ENCODE assay signal across 8 cellular contexts in genomic region chr1:923131-923990, GRCh38. TPM values are rescaled to one million over a fixed set of nuclear protein-coding genes. Genes with fewer than 3 reads are reported as not detected.
A peak's percentile ranks its signal among the peaks of the same experiment; 100 is the strongest.
DNase-seq lines count a peak whose midpoint lies in the region; ATAC-seq, FAIRE-seq and TF ChIP-seq lines count a peak whose summit lies in the region.

Gene SAMD11, plus strand, starts transcription at chr1:923923. Its CDS starts 509 bp downstream, at chr1:924432.

- H4K8ac ChIP-seq in H1 (ENCODE audit: extremely low read depth, insufficient read depth, low read length), result peak within 1 kb of the TSS; percentile 47; the same call in 1 of the 2 replicates

- H3K4me2 ChIP-seq in H1 (ENCODE audit: insufficient read depth in 1 of 2, low read depth in 2 of 2, low read length in 2 of 2), result peak within 1 kb of the TSS; percentile 60 to 88

- no peak within 1 kb of the TSS for H3K23ac ChIP-seq in H1 (ENCODE audit: insufficient read length)

- H3K9ac ChIP-seq in H1 (replicated peaks in 1 of 4; ENCODE audit: extremely low read depth in 1 of 4, low read depth in 3 of 4, low read length in 3 of 4), result no peak within 1 kb of the TSS

- CTCF ChIA-PET in activated CD8-positive, alpha-beta T cell treated with anti-CD3 and anti-CD28 coated beads, Interleukin-2, amount 10 ng/mL, durations not matched to agents 7 days and 5 days (lab: Charles Lee), result no interaction called here
- CTCF ChIA-PET in H1 (lab: Charles Lee; ENCODE audit: partially characterized antibody), result interaction anchor here (1.1 to 1.6 kb wide), 7 partner anchors 11 to 92 kb away, joined by 3 to 6 read pairs (median 5); no protein-coding TSS in a partner anchor

- ATAC-seq in activated CD8-positive, alpha-beta T cell treated with anti-CD3 and anti-CD28 coated beads, Interleukin-2, amount 10 ng/mL, durations not matched to agents 7 days and 5 days, result no peak
- ATAC-seq in memory B cell (ENCODE audit: low read depth), result peak; percentile 37
- ATAC-seq in HG02970 (IDR thresholded peaks at IDR 0.05; ENCODE audit: low FRiP score, unreplicated experiment), result no peak
- no peak for ATAC-seq in GM18511 (IDR thresholded peaks at IDR 0.05; ENCODE audit: unreplicated experiment)

- H3K9me3 Mint-ChIP-seq in activated CD8-positive, alpha-beta T cell treated with anti-CD3 and anti-CD28 coated beads, Interleukin-2, amount 10 ng/mL, durations not matched to agents 7 days and 5 days (ENCODE audit: insufficient read depth), result no peaks in the 10 kb centered on the region
- H3K9me3 Mint-ChIP-seq in memory B cell, result no peaks in the 10 kb centered on the region

- no peak for TF ChIP-seq POLR2A in H1 (IDR thresholded peaks at IDR 0.05; ENCODE audit: control extremely low read depth in 1 of 2, low read depth in 2 of 2, low read length in 2 of 2)

- H3K4ac ChIP-seq in H1 (replicated peaks; ENCODE audit: insufficient read length, low read depth, low read length), result peak within 1 kb of the TSS; percentile 85

- H3K27me3 Mint-ChIP-seq in activated CD8-positive, alpha-beta T cell treated with anti-CD3 and anti-CD28 coated beads, Interleukin-2, amount 10 ng/mL, durations not matched to agents 7 days and 5 days (ENCODE audit: low read depth), result peaks cover 53% of the 10 kb centered on the region
- H3K27me3 Mint-ChIP-seq in memory B cell, result peaks cover 44% of the 10 kb centered on the region

- H3K79me1 ChIP-seq in H1 (ENCODE audit: low read depth, low read length), result no peaks in the 10 kb centered on the region

- H3K4me1 Mint-ChIP-seq in activated CD8-positive, alpha-beta T cell treated with anti-CD3 and anti-CD28 coated beads, Interleukin-2, amount 10 ng/mL, durations not matched to agents 7 days and 5 days (ENCODE audit: low read depth), result peaks cover 19% of the 10 kb centered on the region
- H3K4me1 Mint-ChIP-seq in memory B cell, result peaks cover 16% of the 10 kb centered on the region

- POLR2A ChIA-PET in activated CD8-positive, alpha-beta T cell treated with anti-CD3 and anti-CD28 coated beads, Interleukin-2, amount 10 ng/mL, durations not matched to agents 7 days and 5 days (lab: Charles Lee), result no interaction called here
- POLR2A ChIA-PET in H1 (lab: Charles Lee; ENCODE audit: partially characterized antibody), result interaction anchor here (1.2 to 3.0 kb wide), 3 partner anchors 11 to 21 kb away, joined by 3 to 20 read pairs (median 7); no protein-coding TSS in a partner anchor

- H4K5ac ChIP-seq in H1 (ENCODE audit: insufficient read length, low read depth, low read length), result no peak within 1 kb of the TSS

- no peak within 1 kb of the TSS for H3K27ac ChIP-seq in H1 (ENCODE audit: low read depth, low read length)

- no peak within 1 kb of the TSS for H4K91ac ChIP-seq in H1 (replicated peaks; ENCODE audit: insufficient read length, low read length)

- no peak within 1 kb of the TSS for H2BK120ac ChIP-seq in H1 (replicated peaks; ENCODE audit: low read depth, low read length)

- H3K4me3 ChIP-seq in GM12865 (ENCODE audit: low read depth, low read length) (no peak within 1 kb of the TSS), H1 (ENCODE audit: extremely low read depth in 1 of 4, insufficient read depth in 2 of 4, low read depth in 3 of 4, low read length in 4 of 4) (peak within 1 kb of the TSS; percentile 19 to 60 (median 30))

- H3K9me3 ChIP-seq in H1 (ENCODE audit: insufficient read depth in 2 of 2, low read depth in 1 of 2, low read length in 1 of 2), result no peaks in the 10 kb centered on the region

- H3K4me1 ChIP-seq in H1 (replicated peaks in 1 of 4; ENCODE audit: control insufficient read depth in 3 of 4, insufficient read depth in 4 of 4, low read length in 3 of 4), result peaks cover 0 to 41% (median 22%) of the 10 kb centered on the region in 4 experiments; a peak in 6 of 7 replicates

- peak within 1 kb of the TSS; percentile 61; the same call in 1 of the 2 replicates for H2BK15ac ChIP-seq in H1 (ENCODE audit: low read length)

- TF ChIP-seq RAD21 in H1 (IDR thresholded peaks at IDR 0.05 in 1 of 2, conservative IDR thresholded peaks at IDR 0.05 in 1 of 2; ENCODE audit: low read depth in 2 of 2, low read length in 2 of 2), result no peak

- H2AK5ac ChIP-seq in H1 (ENCODE audit: low read depth, low read length), result no peak within 1 kb of the TSS

- H3K14ac ChIP-seq in H1 (ENCODE audit: insufficient read length), result no peak within 1 kb of the TSS

- no peak for TF ChIP-seq CTCF in GM12865 (IDR thresholded peaks at IDR 0.05; ENCODE audit: insufficient read depth, low read depth, low read length, missing control alignments)
- no peak for TF ChIP-seq CTCF in H1 (IDR thresholded peaks at IDR 0.05; ENCODE audit: control extremely low read depth in 1 of 3, insufficient read depth in 1 of 3, low read depth in 1 of 3, low read length in 3 of 3)

- H3K18ac ChIP-seq in H1 (ENCODE audit: extremely low read depth, low read length), result no peak within 1 kb of the TSS; the same call in 1 of the 2 replicates

- peaks cover 6% of the 10 kb centered on the region; the same call in 1 of the 2 replicates for H3K23me2 ChIP-seq in H1 (ENCODE audit: low read depth, low read length)

- H4K20me1 ChIP-seq in H1 (replicated peaks in 1 of 2; ENCODE audit: control insufficient read depth in 1 of 2, insufficient read depth in 2 of 2, low read length in 2 of 2), result peaks cover 20 to 37% of the 10 kb centered on the region in 2 experiments

- H3K56ac ChIP-seq in H1 (replicated peaks; ENCODE audit: insufficient read length, low read depth, low read length), result no peak within 1 kb of the TSS

- 12% methylated on average over 35 of the region's 72 CpGs; no CpG with 5 or more reads in 1 of the 2 experiments for WGBS in H1 (ENCODE audit: extremely low coverage in 1 of 2, insufficient coverage in 1 of 2, insufficient read length in 1 of 2, insufficient replicate concordance in 2 of 2, low coverage in 1 of 2, low lambda C conversion rate in 2 of 2, missing lambda C conversion rate in 1 of 2), 2 experiments

- H3K27me3 ChIP-seq in H1 (replicated peaks in 1 of 4; ENCODE audit: control insufficient read depth in 3 of 4, extremely low read depth in 1 of 4, insufficient read depth in 3 of 4, low read length in 3 of 4), result peaks cover 82 to 99% (median 97%) of the 10 kb centered on the region in 4 experiments

- peak within 1 kb of the TSS; percentile 47; the same call in 1 of the 2 replicates for H2AFZ ChIP-seq in H1 (ENCODE audit: low read length)

- DNase-seq in GM12865 (ENCODE audit: low read depth) (peak; percentile 52), NCI-H2227 treated with DMSO at 0.1 percent for 48 hours (lab: John Stamatoyannopoulos, UW) (peak; percentile 76), H1 (ENCODE audit: low read depth in 1 of 2, low spot score in 2 of 2) (peak in 1 of 2 experiments; percentile 80), memory B cell (ENCODE audit: low spot score in 2 of 2) (peak; percentile 45 to 70)
- peak; percentile 45 for DNase-seq in activated CD8-positive, alpha-beta T cell treated with anti-CD3 and anti-CD28 coated beads, Interleukin-2, amount 10 ng/mL, durations not matched to agents 7 days and 5 days
- DNase-seq in stimulated activated CD8-positive, alpha-beta memory T cell treated with anti-CD3 and anti-CD28 coated beads, Interleukin-12 subunit alpha, Interleukin-12 subunit beta, amount 100 ng/mL, for 4 hours (ENCODE audit: low read depth), result peak; percentile 45

- peak within 1 kb of the TSS; percentile 56 for H3K4me3 Mint-ChIP-seq in activated CD8-positive, alpha-beta T cell treated with anti-CD3 and anti-CD28 coated beads, Interleukin-2, amount 10 ng/mL, durations not matched to agents 7 days and 5 days
- H3K4me3 Mint-ChIP-seq in memory B cell, result peak within 1 kb of the TSS; percentile 78

- H2BK5ac ChIP-seq in H1 (ENCODE audit: low read depth, low read length), result no peak within 1 kb of the TSS

- H2BK12ac ChIP-seq in H1 (ENCODE audit: low read depth, low read length), result peak within 1 kb of the TSS; percentile 90; the same call in 1 of the 2 replicates

- no peaks in the 10 kb centered on the region for H3K79me2 ChIP-seq in H1 (ENCODE audit: control insufficient read depth in 1 of 2, insufficient read depth in 2 of 2, low read length in 2 of 2)

- TF ChIP-seq EP300 in H1 (IDR thresholded peaks at IDR 0.05; ENCODE audit: borderline replicate concordance in 1 of 2, low read depth in 2 of 2, low read length in 2 of 2), result peak in 1 of 2 experiments; percentile 20; a peak in 1 of 3 replicates

- H3K36me3 Mint-ChIP-seq in activated CD8-positive, alpha-beta T cell treated with anti-CD3 and anti-CD28 coated beads, Interleukin-2, amount 10 ng/mL, durations not matched to agents 7 days and 5 days (ENCODE audit: low read depth), result no peaks in the 10 kb centered on the region
- no peaks in the 10 kb centered on the region for H3K36me3 Mint-ChIP-seq in memory B cell

- FAIRE-seq in H1 (lab: Jason Lieb, UNC), result no peak

- H3K36me3 ChIP-seq in H1 (ENCODE audit: control insufficient read depth in 2 of 4, insufficient read depth in 4 of 4, low read length in 3 of 4), result peaks cover 0 to 8% (median 0%) of the 10 kb centered on the region in 4 experiments; a peak in 1 of 8 replicates

- H2BK20ac ChIP-seq in H1 (ENCODE audit: low read length), result no peak within 1 kb of the TSS

- H3K27ac Mint-ChIP-seq in activated CD8-positive, alpha-beta T cell treated with anti-CD3 and anti-CD28 coated beads, Interleukin-2, amount 10 ng/mL, durations not matched to agents 7 days and 5 days, result peak within 1 kb of the TSS; percentile 37
- H3K27ac Mint-ChIP-seq in memory B cell, result no peak within 1 kb of the TSS

TF ChIP-seq in H1, 55 proteins besides CTCF, POLR2A, EP300 and RAD21:
- TF ChIP-seq GABPA (IDR thresholded peaks at IDR 0.05; ENCODE audit: borderline replicate concordance, insufficient read depth, low read length), result 0 out of 2 replicates have a peak, but pooled peaks have one; percentile 16
- no peak for TF ChIP-seq CREB1 (IDR thresholded peaks at IDR 0.05)
- TF ChIP-seq RNF2 (IDR thresholded peaks at IDR 0.05; ENCODE audit: borderline replicate concordance, low read depth, low read length, missing control alignments, poor library complexity, severe bottlenecking), result peak; percentile 63
- peak; percentile 93 for TF ChIP-seq SUZ12 (IDR thresholded peaks at IDR 0.05; ENCODE audit: low read length)
- TF ChIP-seq EZH2 (IDR thresholded peaks at IDR 0.05; ENCODE audit: low read depth, low read length, severe bottlenecking), result peak; percentile 94
- TF ChIP-seq SIX5 (IDR thresholded peaks at IDR 0.05; ENCODE audit: low read depth, low read length), result no peak
TF ChIP-seq in H1: peak in this region for 4.

RNA-seq across cellular contexts. Expression of gene SAMD11, which starts in this region (rescaled TPM):
- total RNA-seq in activated CD8-positive, alpha-beta T cell treated with anti-CD3 and anti-CD28 coated beads, Interleukin-2, amount 10 ng/mL, durations not matched to agents 7 days and 5 days, result not detected
- total RNA-seq in H1 (2021; fragmentation: NEBNext Ultra II Directional; extraction: Animal tissue kit (Norgen Biotek cat#: 25700)), result 0.25 and 0.30 TPM in 2 replicates
- 0.18 and 0.66 TPM in 2 replicates for polyA plus RNA-seq in H1 (2011; rRNA removed)
- polyA plus RNA-seq in H1 (2011; cell fraction: cytosol; rRNA removed), result 0.74 TPM
- polyA plus RNA-seq in H1 (2011; cell fraction: nucleus; rRNA removed), result 2.3 TPM
- 0.13 to 0.43 TPM (median 0.25 TPM) in 3 of 4 replicates, not detected in the other for polyA plus RNA-seq in H1 (2012, experiment 1 of 2)
- 1.7 TPM for polyA plus RNA-seq in H1 (2012, experiment 2 of 2)
- 0.06 TPM for polyA plus RNA-seq in H1 (2013, experiment 1 of 2)
- polyA plus RNA-seq in H1 (2013, experiment 2 of 2), result 0.06 TPM
- polyA minus RNA-seq in H1 (2011; rRNA and poly(A)+ RNA removed), result 0.10 TPM in 1 of 2 replicates, not detected in the other
- 11.0 TPM for polyA minus RNA-seq in H1 (2011; cell fraction: cytosol; rRNA and poly(A)+ RNA removed)
- polyA minus RNA-seq in H1 (2011; cell fraction: nucleus; rRNA and poly(A)+ RNA removed), result 1.3 TPM

Comparison
In these comparisons a context has a peak if more than half of its experiments do, and no peak if none do; other contexts are left out.
1. Peak in DNase-seq in activated CD8-positive, alpha-beta T cell treated with anti-CD3 and anti-CD28 coated beads, Interleukin-2, amount 10 ng/mL, durations not matched to agents 7 days and 5 days; RNA of the gene not detected or under 1 TPM.